In the genomic region with DNA sequence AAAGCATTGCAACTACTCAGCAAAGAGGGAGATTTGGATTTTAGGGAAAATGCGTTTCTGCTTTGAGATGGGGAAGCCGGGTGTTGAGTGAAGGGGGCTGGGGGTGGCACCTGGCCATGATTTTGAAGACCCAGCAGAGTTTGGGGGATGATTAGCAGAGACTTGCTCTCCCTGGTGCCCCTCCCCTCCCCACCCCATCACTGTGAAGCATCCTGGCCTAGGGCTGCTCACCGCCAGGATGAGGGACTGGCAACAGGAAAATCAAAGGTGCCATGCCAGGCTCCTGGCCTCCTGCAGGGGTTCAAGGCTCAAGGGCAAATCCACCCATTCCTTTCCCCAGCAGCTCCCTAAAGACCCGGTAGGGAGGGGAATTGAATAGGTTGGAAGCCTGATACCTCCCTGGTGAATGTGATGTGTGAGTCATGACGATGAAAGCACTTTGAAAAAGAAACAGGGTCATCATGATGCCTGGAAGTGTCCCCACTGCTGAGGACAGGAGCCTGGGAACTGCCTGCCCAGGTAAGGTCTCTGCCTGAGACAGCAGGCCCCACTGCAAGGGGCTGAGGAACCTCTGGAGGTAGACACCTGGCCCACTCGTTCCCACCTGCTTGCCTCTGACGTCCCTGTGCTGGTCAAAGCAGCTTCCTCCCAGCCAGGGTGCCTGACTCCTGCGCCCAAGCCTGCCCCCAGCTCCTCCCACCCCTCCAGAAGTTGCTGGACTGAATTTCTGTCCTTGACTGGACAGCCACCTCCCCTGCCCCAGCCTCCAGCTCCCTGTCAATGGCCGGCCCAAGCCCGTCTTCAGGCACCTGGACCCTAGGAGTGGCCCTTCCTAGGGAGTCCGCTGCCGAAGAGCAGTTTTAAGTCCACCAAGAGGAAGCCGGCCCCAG, we compare ENCODE assay signal across 9 cellular contexts. TPM values are rescaled to one million over a fixed set of nuclear protein-coding genes. Genes with fewer than 3 reads are reported as not detected.
A peak's percentile ranks its signal among the peaks of the same experiment; 100 is the strongest.
DNase-seq lines count a peak whose midpoint lies in the region; FAIRE-seq and TF ChIP-seq lines count a peak whose summit lies in the region.
"Had no signal": no experiment of that assay in that cellular context is flagged by ENCODE, and none has a peak within 500 bp of the region (broad histone marks: within the 10 kb centered on the region; RNA-seq: fewer than 3 reads in every experiment).

No MANE protein-coding gene starts in this region.

- peak; percentile 27 for DNase-seq in A172 (ENCODE audit: low spot score)
- peak; percentile 63 for DNase-seq in H54 (ENCODE audit: insufficient read length, low spot score)
- DNase-seq in chondrocyte (ENCODE audit: low spot score), result peak; percentile 82
- no peak for DNase-seq in SKM-1 treated with dmso at 0.1 percent for 144 hours (lab: John Stamatoyannopoulos, UW; ENCODE audit: unreplicated experiment)
- no peak for DNase-seq in OCI-M1 (lab: John Stamatoyannopoulos, UW)
- no peak for DNase-seq in cerebellar cortex (ENCODE audit: low spot score)
- no peak for DNase-seq in NCI-H1694 (lab: John Stamatoyannopoulos, UW)

- peaks cover 41% of the 10 kb centered on the region for H3K4me1 Mint-ChIP-seq in chondrocyte (ENCODE audit: low read depth)

- no peak overlapping the region for H3K27ac ChIP-seq in muscle layer of duodenum (ENCODE audit: low read length)

- no peaks in the 10 kb centered on the region for H3K36me3 Mint-ChIP-seq in chondrocyte (ENCODE audit: low read depth)

- no peak for TF ChIP-seq CTCF in chondrocyte (IDR thresholded peaks at IDR 0.05)

- no peak for TF ChIP-seq POLR2A in H54 (IDR thresholded peaks at IDR 0.05; ENCODE audit: low read depth, low read length)

- H3K4me3 ChIP-seq in muscle layer of duodenum (ENCODE audit: low read depth in 1 of 2, low read length in 2 of 2), result peak overlapping the region; percentile 37 to 67
- H3K4me3 ChIP-seq: K562 had no signal

- FAIRE-seq in H54 (lab: Jason Lieb, UNC), result no peak

- no peaks in the 10 kb centered on the region for H3K36me3 ChIP-seq in muscle layer of duodenum (ENCODE audit: control insufficient read depth in 1 of 2, insufficient read depth in 2 of 2, low read length in 2 of 2)

- H3K27ac Mint-ChIP-seq in chondrocyte (ENCODE audit: unreplicated experiment), result peak overlapping the region; percentile 67

- no peaks in the 10 kb centered on the region for H3K9me3 ChIP-seq in muscle layer of duodenum (ENCODE audit: control insufficient read depth in 1 of 2, low read length in 2 of 2)

- H3K27me3 Mint-ChIP-seq in chondrocyte (ENCODE audit: low read depth), result peaks cover 5% of the 10 kb centered on the region

- H3K9me3 Mint-ChIP-seq in chondrocyte (ENCODE audit: low read depth), result no peaks in the 10 kb centered on the region

- peak overlapping the region; percentile 65 for H3K4me3 Mint-ChIP-seq in chondrocyte (ENCODE audit: unreplicated experiment)

- peaks cover 37% of the 10 kb centered on the region for H3K27me3 ChIP-seq in muscle layer of duodenum (ENCODE audit: low read depth, low read length)

- H3K4me1 ChIP-seq in muscle layer of duodenum (ENCODE audit: control insufficient read depth in 1 of 2, insufficient read depth in 2 of 2, low read length in 2 of 2), result peaks cover 0 to 13% of the 10 kb centered on the region in 2 donors

RNA-seq across cellular contexts. Expression of gene CHST1, which starts 1.7 kb away (rescaled TPM):
- total RNA-seq in A172 (2014; rRNA removed; shearing (Covaris generic)), result 0.14 and 1.6 TPM in 2 replicates
- 1.9 to 13.6 TPM (median 12.5 TPM) in 3 replicates for total RNA-seq in chondrocyte

Comparison
In these comparisons a context has a peak if more than half of its experiments do, and no peak if none do; other contexts are left out.
1. DNase-seq: peak in A172 (single experiment), H54 (single experiment) and chondrocyte (single experiment); none in SKM-1 treated with dmso at 0.1 percent for 144 hours (single experiment), OCI-M1 (single experiment), cerebellar cortex (single experiment) and NCI-H1694 (single experiment).